23 cellular contexts compared by ENCODE assay signal in the genomic region with DNA sequence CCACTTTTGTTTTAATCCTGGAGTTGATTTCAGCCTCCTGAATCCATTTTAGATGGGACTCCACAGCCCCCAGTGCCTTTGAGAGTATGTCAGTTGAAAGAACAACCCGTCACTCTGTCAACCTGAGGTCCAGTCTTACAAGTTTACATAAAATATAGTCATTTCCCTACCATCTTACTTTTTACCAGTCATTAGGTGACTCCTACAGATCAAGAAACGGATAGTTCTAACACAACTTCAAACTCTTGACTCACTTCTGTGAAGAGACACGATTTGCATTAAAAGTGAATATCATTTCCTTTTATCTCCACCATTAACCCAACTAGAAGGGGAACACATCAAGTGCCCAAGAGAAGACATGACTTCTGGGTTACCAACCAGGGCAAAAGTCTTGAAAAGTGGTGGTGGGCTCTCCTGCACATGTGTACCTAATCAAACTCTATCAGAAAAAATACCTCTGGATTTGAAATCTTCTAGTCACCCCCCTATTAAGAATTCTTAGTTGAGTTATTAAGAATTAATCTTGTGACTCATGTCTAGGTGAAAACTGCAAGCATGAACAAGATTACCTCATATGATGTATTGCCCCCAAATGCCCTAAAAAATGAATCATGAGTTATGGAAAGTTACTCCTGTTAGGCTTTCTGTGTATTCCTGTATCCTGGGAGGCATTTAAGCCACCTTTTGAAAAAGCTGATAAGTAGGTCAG.
DNase-seq lines count a peak whose midpoint lies in the region; ATAC-seq, FAIRE-seq and TF ChIP-seq lines count a peak whose summit lies in the region.
"Had no signal": no experiment of that assay in that cellular context is flagged by ENCODE, and none has a peak within 500 bp of the region (broad histone marks: within the 10 kb centered on the region; RNA-seq: fewer than 3 reads in every experiment).

No MANE protein-coding gene starts in this region.

- H3K27me3 Mint-ChIP-seq in activated T-cell treated with anti-CD3 and anti-CD28 coated beads, Interleukin-2, amount 50 U/mL, for 24 hours: no peaks in the 10 kb centered on the region
- H3K27me3 Mint-ChIP-seq in activated T-cell treated with anti-CD3 and anti-CD28 coated beads, Interleukin-2, amount 50 U/mL, for 4 hours (ENCODE audit: low read depth): no peaks in the 10 kb centered on the region
- H3K27me3 Mint-ChIP-seq in immature natural killer cell (ENCODE audit: low read depth in 3 of 3): peaks cover 0 to 4% (median 0%) of the 10 kb centered on the region in 3 donors

- H3K36me3 Mint-ChIP-seq in activated T-cell treated with anti-CD3 and anti-CD28 coated beads, Interleukin-2, amount 50 U/mL, for 24 hours (ENCODE audit: low read depth): peaks cover 58% of the 10 kb centered on the region
- H3K36me3 Mint-ChIP-seq in activated T-cell treated with anti-CD3 and anti-CD28 coated beads, Interleukin-2, amount 50 U/mL, for 4 hours (ENCODE audit: insufficient read depth): peaks cover 19% of the 10 kb centered on the region
- H3K36me3 Mint-ChIP-seq in immature natural killer cell: peaks cover 0 to 10% (median 3%) of the 10 kb centered on the region in 3 donors

- no peak overlapping the region for H3K4me3 Mint-ChIP-seq in activated T-cell treated with anti-CD3 and anti-CD28 coated beads, Interleukin-2, amount 50 U/mL, for 24 hours
- no peak overlapping the region for H3K4me3 Mint-ChIP-seq in activated T-cell treated with anti-CD3 and anti-CD28 coated beads, Interleukin-2, amount 50 U/mL, for 4 hours
- no peak overlapping the region for H3K4me3 Mint-ChIP-seq in immature natural killer cell
- H3K4me3 Mint-ChIP-seq: HFFc6, neural crest cell had no signal

- peak overlapping the region; percentile 43 for H3K27ac ChIP-seq in epithelial cell of prostate
- H3K27ac ChIP-seq: BLaER1 treated with 17β-estradiol and CSF1 and Interleukin-3, amounts not matched to agents 10 nM and 100 nM; KMS-11 had no signal

- H3K4me1 Mint-ChIP-seq in activated T-cell treated with anti-CD3 and anti-CD28 coated beads, Interleukin-2, amount 50 U/mL, for 24 hours (ENCODE audit: low read depth): peaks cover 16% of the 10 kb centered on the region
- H3K4me1 Mint-ChIP-seq in activated T-cell treated with anti-CD3 and anti-CD28 coated beads, Interleukin-2, amount 50 U/mL, for 4 hours (ENCODE audit: low read depth): no peaks in the 10 kb centered on the region
- H3K4me1 Mint-ChIP-seq in immature natural killer cell: no peaks in the 10 kb centered on the region
- H3K4me1 Mint-ChIP-seq: neural crest cell had no signal

- H3K27ac Mint-ChIP-seq in activated T-cell treated with anti-CD3 and anti-CD28 coated beads, Interleukin-2, amount 50 U/mL, for 24 hours: peak overlapping the region; percentile 38
- H3K27ac Mint-ChIP-seq in immature natural killer cell: no peak overlapping the region
- H3K27ac Mint-ChIP-seq: HFFc6 had no signal

- ATAC-seq in activated T-cell treated with anti-CD3 and anti-CD28 coated beads, Interleukin-2, amount 50 U/mL, for 4 hours: no peak
- ATAC-seq in omental fat pad (ENCODE audit: low FRiP score): peak; percentile 90

- DNase-seq in activated T-cell treated with anti-CD3 and anti-CD28 coated beads, Interleukin-2, amount 50 U/mL, for 24 hours: no peak
- DNase-seq in activated T-cell treated with anti-CD3 and anti-CD28 coated beads, Interleukin-2, amount 50 U/mL, for 4 hours: no peak
- peak; percentile 87 for DNase-seq in RCC 7860 (ENCODE audit: low spot score)
- peak; percentile 46 for DNase-seq in epithelial cell of prostate (ENCODE audit: low read depth, low spot score)
- no peak for DNase-seq in omental fat pad (ENCODE audit: low spot score)
- DNase-seq in GM12892 (ENCODE audit: insufficient read length): no peak
- DNase-seq in GM19239 (ENCODE audit: insufficient read length, low spot score): no peak
- no peak for DNase-seq in immature natural killer cell
- DNase-seq: activated gamma-delta T cell; amniotic stem cell; DMS153; effector CD8-positive, alpha-beta T cell; HFFc6; NCI-H1048; NCI-H2081 treated with DMSO at 0.1 percent for 48 hours; NCI-H510A treated with DMSO at 0.1 percent for 48 hours; RPMI8226; stimulated activated CD8-positive, alpha-beta memory T cell treated with anti-CD3 and anti-CD28 coated beads, Interleukin-4, amount 100 ng/mL, for 48 hours; SW 1271 had no signal

- no peak for TF ChIP-seq POLR2A in GM12892 (IDR thresholded peaks at IDR 0.05; ENCODE audit: low read depth, low read length)

- H3K9me3 Mint-ChIP-seq in activated T-cell treated with anti-CD3 and anti-CD28 coated beads, Interleukin-2, amount 50 U/mL, for 24 hours: no peaks in the 10 kb centered on the region
- no peaks in the 10 kb centered on the region for H3K9me3 Mint-ChIP-seq in activated T-cell treated with anti-CD3 and anti-CD28 coated beads, Interleukin-2, amount 50 U/mL, for 4 hours
- no peaks in the 10 kb centered on the region for H3K9me3 Mint-ChIP-seq in immature natural killer cell
- H3K9me3 Mint-ChIP-seq: HFFc6, neural crest cell had no signal

- TF ChIP-seq CTCF in omental fat pad (IDR thresholded peaks at IDR 0.05): no peak

- FAIRE-seq in RCC 7860 (lab: Jason Lieb, UNC) (peak; percentile 98), GM12892 (lab: Jason Lieb, UNC) (no peak), GM19239 (lab: Jason Lieb, UNC) (no peak)
- FAIRE-seq: GM12891 had no signal

Comparison
In these comparisons a context has a peak if more than half of its experiments do, and no peak if none do; other contexts are left out.
1. DNase-seq: peak in RCC 7860 (single experiment) and epithelial cell of prostate (single experiment); none in activated T-cell treated with anti-CD3 and anti-CD28 coated beads, Interleukin-2, amount 50 U/mL, for 24 hours (single experiment), activated T-cell treated with anti-CD3 and anti-CD28 coated beads, Interleukin-2, amount 50 U/mL, for 4 hours (single experiment), omental fat pad (single experiment), GM12892 (single experiment), GM19239 (single experiment) and immature natural killer cell (0 of 3).